In genomic region chr10:72320676-72321247, GRCh38 we compare ENCODE assay signal across 1 cellular context.
TF ChIP-seq lines count a peak whose summit lies in the region.

No MANE protein-coding gene starts in this region.

TF ChIP-seq in HEK293, 187 proteins besides CTCF, POLR2A, EP300 and RAD21 (continued from another document and continues in another):
- no peak for TF ChIP-seq ZNF529 (tag by site-specific recombination; IDR thresholded peaks at IDR 0.05; ENCODE audit: insufficient replicate concordance)
- TF ChIP-seq ZNF777 (tag by site-specific recombination; IDR thresholded peaks at IDR 0.05; ENCODE audit: borderline replicate concordance) = no peak
- peak; percentile 93 for TF ChIP-seq ZNF660 (tag by site-specific recombination; IDR thresholded peaks at IDR 0.05)
- peak; percentile 100 for TF ChIP-seq ZNF692 (tag by site-specific recombination; IDR thresholded peaks at IDR 0.05)
- TF ChIP-seq GLI2 (tag by site-specific recombination; IDR thresholded peaks at IDR 0.05; ENCODE audit: borderline replicate concordance, low read depth) = no peak
- no peak for TF ChIP-seq ZNF155 (tag by site-specific recombination; IDR thresholded peaks at IDR 0.05)
- TF ChIP-seq SP7 (tag by site-specific recombination; IDR thresholded peaks at IDR 0.05) = peak; percentile 95
- peak; percentile 32 for TF ChIP-seq ZNF623 (tag by site-specific recombination; IDR thresholded peaks at IDR 0.05)
- TF ChIP-seq ZNF280D (tag by site-specific recombination; IDR thresholded peaks at IDR 0.05) = no peak; the same call in 1 of the 2 replicates
- TF ChIP-seq ZNF121 (tag by site-specific recombination; IDR thresholded peaks at IDR 0.05) = no peak
- no peak for TF ChIP-seq ZNF175 (tag by site-specific recombination; IDR thresholded peaks at IDR 0.05)
- peak; percentile 92 for TF ChIP-seq ZNF2 (tag by site-specific recombination; IDR thresholded peaks at IDR 0.05)
- TF ChIP-seq ZNF311 (tag by site-specific recombination; IDR thresholded peaks at IDR 0.05; ENCODE audit: borderline replicate concordance) = no peak
- peak; percentile 100 for TF ChIP-seq ZEB2 (tag by site-specific recombination; IDR thresholded peaks at IDR 0.05)
- TF ChIP-seq ZIC2 (tag by site-specific recombination; IDR thresholded peaks at IDR 0.05) = peak; percentile 90
- peak; percentile 95 for TF ChIP-seq ZBTB48 (tag by site-specific recombination; IDR thresholded peaks at IDR 0.05)
- TF ChIP-seq ZNF354C (tag by site-specific recombination; IDR thresholded peaks at IDR 0.05; ENCODE audit: borderline replicate concordance, low read depth) = no peak
- peak; percentile 90 for TF ChIP-seq PRDM4 (tag by site-specific recombination; IDR thresholded peaks at IDR 0.05)
- peak; percentile 87 for TF ChIP-seq ZNF843 (tag by site-specific recombination; IDR thresholded peaks at IDR 0.05)
- peak; percentile 84 for TF ChIP-seq INSM2 (tag by site-specific recombination; IDR thresholded peaks at IDR 0.05)
- 0 out of 2 replicates have a peak, but pooled peaks have one; percentile 41 for TF ChIP-seq ZNF580 (tag by site-specific recombination; IDR thresholded peaks at IDR 0.05)
- peak; percentile 83 for TF ChIP-seq ZBTB21 (tag by site-specific recombination; IDR thresholded peaks at IDR 0.05)
- TF ChIP-seq ZSCAN4 (tag by site-specific recombination; IDR thresholded peaks at IDR 0.05) = peak; percentile 70; the same call in 1 of the 2 replicates
- peak; percentile 96; the same call in 1 of the 2 replicates for TF ChIP-seq HOXD13 (CRISPR knock-in tag; IDR thresholded peaks at IDR 0.05; ENCODE audit: borderline replicate concordance)
- no peak for TF ChIP-seq ZFP41 (tag by site-specific recombination; IDR thresholded peaks at IDR 0.05; ENCODE audit: borderline replicate concordance)
- TF ChIP-seq ZNF518A (tag by site-specific recombination; conservative IDR thresholded peaks at IDR 0.05; ENCODE audit: low read depth) = 0 out of 2 replicates have a peak, but pooled peaks have one; percentile 50
- no peak for TF ChIP-seq ZNF626 (tag by site-specific recombination; IDR thresholded peaks at IDR 0.05)
- TF ChIP-seq PRDM1 (tag by site-specific recombination; IDR thresholded peaks at IDR 0.05) = peak; percentile 88
- no peak for TF ChIP-seq ZSCAN16 (tag by site-specific recombination; IDR thresholded peaks at IDR 0.05)
- peak; percentile 55; the same call in 1 of the 2 replicates for TF ChIP-seq MYNN (tag by site-specific recombination; IDR thresholded peaks at IDR 0.05; ENCODE audit: borderline replicate concordance)
- TF ChIP-seq ZNF24 (tag by site-specific recombination; IDR thresholded peaks at IDR 0.05) = peak; percentile 97
- no peak for TF ChIP-seq ZNF23 (tag by site-specific recombination; IDR thresholded peaks at IDR 0.05; ENCODE audit: borderline replicate concordance)
- TF ChIP-seq ZNF521 (tag by site-specific recombination; IDR thresholded peaks at IDR 0.05) = no peak
- peak; percentile 75 for TF ChIP-seq ZBTB11 (tag by site-specific recombination; conservative IDR thresholded peaks at IDR 0.05; ENCODE audit: low read depth)
- peak; percentile 91 for TF ChIP-seq ZNF629 (tag by site-specific recombination; IDR thresholded peaks at IDR 0.05)
- TF ChIP-seq ZNF837 (tag by site-specific recombination; IDR thresholded peaks at IDR 0.05) = no peak
- TF ChIP-seq ZNF433 (tag by site-specific recombination; IDR thresholded peaks at IDR 0.05; ENCODE audit: low read depth) = no peak
- TF ChIP-seq ZNF513 (tag by site-specific recombination; IDR thresholded peaks at IDR 0.05) = no peak
- no peak for TF ChIP-seq ZNF792 (tag by site-specific recombination; IDR thresholded peaks at IDR 0.05)
- peak; percentile 83 for TF ChIP-seq GLIS1 (tag by site-specific recombination; IDR thresholded peaks at IDR 0.05)
